In genomic region chr6:166902211-166902755, GRCh38 we compare ENCODE assay signal across 2 cellular contexts.
A peak's percentile ranks its signal among the peaks of the same experiment; 100 is the strongest.
TF ChIP-seq lines count a peak whose summit lies in the region.

No MANE protein-coding gene starts in this region.

TF ChIP-seq in GM12891, 5 proteins besides CTCF, POLR2A, EP300 and RAD21:
- TF ChIP-seq POU2F2 (IDR thresholded peaks at IDR 0.05; ENCODE audit: low read depth, low read length) (peak; percentile 32; the same call in 1 of the 2 replicates), SPI1 (IDR thresholded peaks at IDR 0.05; ENCODE audit: low read depth, low read length) (no peak), POLR2AphosphoS5 (IDR thresholded peaks at IDR 0.05; ENCODE audit: low read depth, low read length) (no peak), TAF1 (IDR thresholded peaks at IDR 0.05; ENCODE audit: low read depth, low read length) (no peak)
TF ChIP-seq in GM12891: peak in this region for 1.

TF ChIP-seq in H1, 55 proteins besides CTCF, POLR2A, EP300 and RAD21:
- no peak for TF ChIP-seq SIRT6 (IDR thresholded peaks at IDR 0.05; ENCODE audit: low read length)
